In genomic region chr10:35126530-35127288, GRCh38 we compare ENCODE assay signal across 8 cellular contexts. TPM values are rescaled to one million over a fixed set of nuclear protein-coding genes. Genes with fewer than 3 reads are reported as not detected.
DNase-seq lines count a peak whose midpoint lies in the region; ATAC-seq and TF ChIP-seq lines count a peak whose summit lies in the region.

CREM (plus strand) TSS chr10:35126846; CDS start chr10:35137836, 10,990 bp downstream.

- H3K9me3 ChIP-seq in Loucy (ENCODE audit: insufficient read depth, low read depth, low read length), result no peaks in the 10 kb centered on the region

- TF ChIP-seq CTCF in Loucy (conservative IDR thresholded peaks at IDR 0.05; ENCODE audit: low read length), result peak; percentile 79
- TF ChIP-seq CTCF in fibroblast of the aortic adventitia (IDR thresholded peaks at IDR 0.05; ENCODE audit: insufficient read depth, low read length), result peak; percentile 82
- peak; percentile 83 for TF ChIP-seq CTCF in nephron progenitor cell (IDR thresholded peaks at IDR 0.05)

- peaks cover 34% of the 10 kb centered on the region for H3K79me2 ChIP-seq in Loucy (ENCODE audit: insufficient read depth, low read length)

- peak within 1 kb of the TSS; percentile 86 for H2AFZ ChIP-seq in Loucy (ENCODE audit: low read length)

- H3K4me2 ChIP-seq in Loucy (ENCODE audit: low read depth, low read length, poor library complexity, severe bottlenecking), result peak within 1 kb of the TSS; percentile 78

- no peaks in the 10 kb centered on the region for H3K27me3 ChIP-seq in H7 (ENCODE audit: control insufficient read depth, insufficient read depth, low read length)
- H3K27me3 ChIP-seq in Loucy (ENCODE audit: insufficient read depth, low read length, poor library complexity, severe bottlenecking), result no peaks in the 10 kb centered on the region

- DNase-seq in G401 (ENCODE audit: low spot score) (peak; percentile 98), H7 (peak; percentile 97), fibroblast of the aortic adventitia (ENCODE audit: low read depth) (peak; percentile 96), nephron progenitor cell (peak; percentile 100)
- DNase-seq in activated effector memory CD4-positive, alpha-beta T cell treated with Interleukin-2 at 50 U/mL for 16 hours, result peak; percentile 97
- DNase-seq in stimulated activated naive CD8-positive, alpha-beta T cell treated with anti-CD3 and anti-CD28 coated beads, Interleukin-15, amount 100 ng/mL, for 72 hours, result peak; percentile 99

- peaks cover 47% of the 10 kb centered on the region for H3K4me1 ChIP-seq in Loucy (ENCODE audit: insufficient read depth, low read length, poor library complexity, severe bottlenecking)

- peaks cover 7% of the 10 kb centered on the region for H4K20me1 ChIP-seq in Loucy (ENCODE audit: insufficient read depth, low read length, poor library complexity, severe bottlenecking)

- peak within 1 kb of the TSS; percentile 99 for H3K27ac Mint-ChIP-seq in nephron progenitor cell
- peak within 1 kb of the TSS; percentile 96 to 99 for H3K27ac Mint-ChIP-seq in stimulated activated naive CD8-positive, alpha-beta T cell treated with anti-CD3 and anti-CD28 coated beads, Interleukin-15, amount 100 ng/mL, for 72 hours

- peak within 1 kb of the TSS; percentile 90 for H3K4me3 Mint-ChIP-seq in nephron progenitor cell
- peak within 1 kb of the TSS; percentile 91 to 93 for H3K4me3 Mint-ChIP-seq in stimulated activated naive CD8-positive, alpha-beta T cell treated with anti-CD3 and anti-CD28 coated beads, Interleukin-15, amount 100 ng/mL, for 72 hours

- in situ Hi-C loops in G401 (cut with HindIII; ENCODE audit: low sequenced_read_pairs), result no loop called here

- ATAC-seq in stimulated activated naive CD8-positive, alpha-beta T cell treated with anti-CD3 and anti-CD28 coated beads, Interleukin-15, amount 100 ng/mL, for 72 hours, result peak; percentile 91

- H3K36me3 ChIP-seq in H7 (replicated peaks; ENCODE audit: control insufficient read depth, insufficient read depth, low read length) (no peaks in the 10 kb centered on the region), Loucy (ENCODE audit: insufficient read depth, low read length) (no peaks in the 10 kb centered on the region)

- H3K9ac ChIP-seq in Loucy (ENCODE audit: low read depth, low read length, poor library complexity, severe bottlenecking), result peak within 1 kb of the TSS; percentile 92

- peak within 1 kb of the TSS; percentile 92 for H3K4me3 ChIP-seq in H7 (ENCODE audit: insufficient read depth, low read depth, low read length)
- H3K4me3 ChIP-seq in Loucy (ENCODE audit: low read length, poor library complexity, severe bottlenecking), result peak within 1 kb of the TSS; percentile 98
- H3K4me3 ChIP-seq in fibroblast of the aortic adventitia (ENCODE audit: low read depth, low read length), result peak within 1 kb of the TSS; percentile 82

- TF ChIP-seq POLR2A in Raji (IDR thresholded peaks at IDR 0.05; ENCODE audit: insufficient read depth, low read depth, low read length), result peak; percentile 89

- H3K9me2 ChIP-seq in Loucy (replicated peaks; ENCODE audit: low read depth, low read length), result no peaks in the 10 kb centered on the region

- H3K4me1 Mint-ChIP-seq in nephron progenitor cell, result peaks cover 18% of the 10 kb centered on the region
- H3K4me1 Mint-ChIP-seq in stimulated activated naive CD8-positive, alpha-beta T cell treated with anti-CD3 and anti-CD28 coated beads, Interleukin-15, amount 100 ng/mL, for 72 hours, result peaks cover 62% of the 10 kb centered on the region

- peaks cover 15% of the 10 kb centered on the region; the same call in 1 of the 2 replicates for H3F3A ChIP-seq in Loucy (ENCODE audit: low read depth)

- H3K36me3 Mint-ChIP-seq in nephron progenitor cell (ENCODE audit: low read depth), result peaks cover 14% of the 10 kb centered on the region

- H3K27me3 Mint-ChIP-seq in nephron progenitor cell (ENCODE audit: low read depth, poor library complexity), result peaks cover 11% of the 10 kb centered on the region
- H3K27me3 Mint-ChIP-seq in stimulated activated naive CD8-positive, alpha-beta T cell treated with anti-CD3 and anti-CD28 coated beads, Interleukin-15, amount 100 ng/mL, for 72 hours, result no peaks in the 10 kb centered on the region

- no peaks in the 10 kb centered on the region for H3K9me3 Mint-ChIP-seq in nephron progenitor cell
- H3K9me3 Mint-ChIP-seq in stimulated activated naive CD8-positive, alpha-beta T cell treated with anti-CD3 and anti-CD28 coated beads, Interleukin-15, amount 100 ng/mL, for 72 hours, result no peaks in the 10 kb centered on the region

RNA-seq across cellular contexts. Expression of gene CREM, which starts in this region (rescaled TPM):
- total RNA-seq in G401 (2014; rRNA removed; shearing (Covaris generic)), result 58.3 and 108 TPM in 2 replicates
- 31.8 and 36.0 TPM in 2 replicates for total RNA-seq in H7 (2014; rRNA removed; shearing (Covaris generic))
- total RNA-seq in fibroblast of the aortic adventitia (ENCODE audit: low replicate concordance), result 10.1 and 27.2 TPM in 2 replicates

Comparison
In these comparisons a context has a peak if more than half of its experiments do, and no peak if none do; other contexts are left out.
1. Peak in every context shown above with its lines: DNase-seq, ATAC-seq and H3K4me3 ChIP-seq.